ENCODE assay signal across 8 cellular contexts in the genomic region with DNA sequence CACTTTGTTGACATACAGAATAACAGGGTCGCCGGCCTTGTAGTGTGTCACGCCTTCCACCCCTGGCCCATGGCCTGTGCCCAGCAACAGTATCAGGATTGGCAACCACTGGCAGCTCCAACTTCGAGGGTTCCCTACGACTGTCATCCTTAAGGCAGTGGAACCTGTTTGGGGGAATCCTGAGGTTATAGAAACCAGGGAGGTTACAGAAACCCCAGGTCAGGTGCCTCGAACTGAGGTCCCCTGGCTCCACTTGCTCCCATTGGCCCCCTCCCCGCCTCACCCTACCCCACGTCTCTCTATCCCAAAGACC. TPM values are rescaled to one million over a fixed set of nuclear protein-coding genes. Genes with fewer than 3 reads are reported as not detected.
DNase-seq lines count a peak whose midpoint lies in the region; ATAC-seq and TF ChIP-seq lines count a peak whose summit lies in the region.

No MANE protein-coding gene starts in this region.

- ATAC-seq in heart left ventricle, result peak in 1 of 4 donors; percentile 4
- ATAC-seq in mucosa of descending colon, result no peak
- no peak for ATAC-seq in aorta (ENCODE audit: low FRiP score)
- ATAC-seq in HG03378 (IDR thresholded peaks at IDR 0.05; ENCODE audit: unreplicated experiment), result no peak
- ATAC-seq in GM18909 (IDR thresholded peaks at IDR 0.05; ENCODE audit: poor library complexity, unreplicated experiment), result no peak
- no peak for ATAC-seq in GM21367 (IDR thresholded peaks at IDR 0.05; ENCODE audit: unreplicated experiment)

- H3K4me3 ChIP-seq in heart left ventricle, result peak overlapping the region; percentile 67 to 99 (median 92)
- peak overlapping the region; percentile 82 for H3K4me3 ChIP-seq in mucosa of descending colon
- H3K4me3 ChIP-seq in aorta (ENCODE audit: low read length in 2 of 2), result peak overlapping the region; percentile 45 to 77

- H3K27ac ChIP-seq in heart left ventricle, result peak overlapping the region; percentile 95 to 100 (median 98)
- H3K27ac ChIP-seq in caudate nucleus (ENCODE audit: low read depth, low read length), result peak overlapping the region; percentile 98
- peak overlapping the region; percentile 55 to 81 for H3K27ac ChIP-seq in aorta (ENCODE audit: low read depth in 1 of 2, low read length in 2 of 2)

- no peak for TF ChIP-seq POLR2A in heart left ventricle (IDR thresholded peaks at IDR 0.05)

- H3K9me3 ChIP-seq in heart left ventricle, result no peaks in the 10 kb centered on the region
- no peaks in the 10 kb centered on the region for H3K9me3 ChIP-seq in mucosa of descending colon
- no peaks in the 10 kb centered on the region for H3K9me3 ChIP-seq in aorta (ENCODE audit: control insufficient read depth, low read length)

- no peak for DNase-seq in heart left ventricle
- no peak for DNase-seq in cardiac septum (ENCODE audit: low spot score)
- no peak for DNase-seq in caudate nucleus (lab: John Stamatoyannopoulos, UW)
- DNase-seq in mucosa of descending colon, result no peak
- DNase-seq in aorta, result no peak

- TF ChIP-seq CTCF in heart left ventricle (IDR thresholded peaks at IDR 0.05) (no peak), mucosa of descending colon (IDR thresholded peaks at IDR 0.05) (no peak)

- intact Hi-C loops in heart left ventricle (cut with DNase I), result loop anchor here in 1 of 10 donors (2.0 kb wide), 1 partner anchor 38 kb away; a partner anchor contains a TSS
- intact Hi-C loops in cardiac septum (cut with DNase I), result loop anchor here (2.0 to 5.0 kb wide), 2 partner anchors 18 to 53 kb away; a partner anchor contains a TSS
- intact Hi-C loops in mucosa of descending colon (cut with DNase I, micrococcal nuclease), result no loop called here
- intact Hi-C loops in aorta (cut with DNase I), result loop anchor here (1.0 to 5.0 kb wide), 2 partner anchors 37 kb away; a partner anchor contains a TSS

- H3K27me3 ChIP-seq in heart left ventricle, result no peaks in the 10 kb centered on the region
- H3K27me3 ChIP-seq in aorta (ENCODE audit: control insufficient read depth in 1 of 2, insufficient read depth in 2 of 2, low read length in 1 of 2), result no peaks in the 10 kb centered on the region

- H3K4me1 ChIP-seq in heart left ventricle (peaks cover 2 to 51% (median 24%) of the 10 kb centered on the region in 12 donors), mucosa of descending colon (ENCODE audit: low read depth) (peaks cover 25% of the 10 kb centered on the region), aorta (ENCODE audit: control insufficient read depth in 1 of 2, insufficient read depth in 2 of 2, low read length in 2 of 2) (peaks cover 0 to 4% of the 10 kb centered on the region in 2 donors)

- WGBS in heart left ventricle, 4 donors, result 36 to 53% (median 49%) methylated on average over 6 to 8 of the region's 8 CpGs
- WGBS in aorta, 2 donors, result 37% methylated on average over 8 of the region's 8 CpGs

- H3K36me3 ChIP-seq in heart left ventricle (peaks cover 0 to 40% (median 26%) of the 10 kb centered on the region in 9 donors), mucosa of descending colon (ENCODE audit: low read depth) (no peaks in the 10 kb centered on the region), aorta (ENCODE audit: control insufficient read depth in 1 of 2, insufficient read depth in 2 of 2, low read length in 1 of 2) (peaks cover 0 to 2% of the 10 kb centered on the region in 2 donors)

RNA-seq across cellular contexts. Expression of a gene that starts 0.4 kb away (rescaled TPM):
- total RNA-seq in heart left ventricle, result 10 to 100 TPM; 15.4 to 32.3 (median 26.3) TPM
- 10 to 100 TPM in 1 of 2 donors, 1 to 10 TPM in 1; 6.1 to 52.8 TPM for polyA plus RNA-seq in heart left ventricle
- total RNA-seq in cardiac septum, result 19.1 TPM
- total RNA-seq in mucosa of descending colon, result 10 to 100 TPM; 41.7 to 49.1 (median 47.1) TPM
- 10 to 100 TPM; 35.3 to 37.3 TPM for total RNA-seq in aorta
- 10 to 100 TPM; 15.8 to 35.0 TPM for polyA plus RNA-seq in aorta

RNA-seq across cellular contexts. Expression of a gene that starts 6.2 kb away (rescaled TPM):
- 10 to 100 TPM in 8 of 9 donors, 1 to 10 TPM in 1; 9.1 to 25.6 (median 17.2) TPM for total RNA-seq in heart left ventricle
- polyA plus RNA-seq in heart left ventricle, result 10 to 100 TPM in 1 of 2 donors, 1 to 10 TPM in 1; 1.8 to 40.0 TPM
- total RNA-seq in cardiac septum, result 15.7 TPM
- total RNA-seq in mucosa of descending colon, result 10 to 100 TPM; 23.2 to 29.3 (median 26.8) TPM
- 10 to 100 TPM; 23.4 to 29.3 TPM for total RNA-seq in aorta
- 10 to 100 TPM in 1 of 2 donors, 1 to 10 TPM in 1; 3.4 to 11.6 TPM for polyA plus RNA-seq in aorta

RNA-seq across cellular contexts. Expression of a gene that starts 10.7 kb away (rescaled TPM):
- total RNA-seq in heart left ventricle (under 1 TPM in 1 of 9 donors, not detected in 8; 0.19 TPM), cardiac septum (not detected), mucosa of descending colon (under 1 TPM in 2 of 3 donors, not detected in 1; 0.36 to 0.82 TPM), aorta (under 1 TPM in 1 of 2 donors, not detected in 1; 0.39 TPM)
- polyA plus RNA-seq in heart left ventricle (under 1 TPM in 1 of 2 donors, not detected in 1; 0.23 TPM), aorta (not detected)

RNA-seq across cellular contexts. Expression of a gene that starts 18.5 kb away (rescaled TPM):
- total RNA-seq in heart left ventricle (10 to 100 TPM; 20.2 to 42.3 (median 34.5) TPM), cardiac septum (30.0 TPM), mucosa of descending colon (10 to 100 TPM; 47.6 to 67.8 (median 49.5) TPM), aorta (10 to 100 TPM; 38.3 to 45.8 TPM)
- polyA plus RNA-seq in heart left ventricle (10 to 100 TPM; 32.1 to 72.8 TPM), aorta (100 to 1,000 TPM; 130 to 179 TPM)

RNA-seq across cellular contexts. Expression of a gene that starts 21.0 kb away (rescaled TPM):
- total RNA-seq in heart left ventricle, result 10 to 100 TPM; 12.8 to 22.6 (median 15.5) TPM
- polyA plus RNA-seq in heart left ventricle, result 10 to 100 TPM; 20.8 to 26.5 TPM
- total RNA-seq in cardiac septum, result 16.7 TPM
- 10 to 100 TPM; 11.1 to 14.8 (median 13.2) TPM for total RNA-seq in mucosa of descending colon
- total RNA-seq in aorta, result 10 to 100 TPM; 15.2 to 19.5 TPM
- 10 to 100 TPM; 38.7 to 49.6 TPM for polyA plus RNA-seq in aorta

Comparison
In these comparisons a context has a peak if more than half of its experiments do, and no peak if none do; other contexts are left out.
1. intact Hi-C loops: an anchor here in cardiac septum (2.0 to 5.0 kb wide) and aorta (1.0 to 5.0 kb wide); none called in mucosa of descending colon.